1 cellular context compared by ENCODE assay signal in the genomic region with DNA sequence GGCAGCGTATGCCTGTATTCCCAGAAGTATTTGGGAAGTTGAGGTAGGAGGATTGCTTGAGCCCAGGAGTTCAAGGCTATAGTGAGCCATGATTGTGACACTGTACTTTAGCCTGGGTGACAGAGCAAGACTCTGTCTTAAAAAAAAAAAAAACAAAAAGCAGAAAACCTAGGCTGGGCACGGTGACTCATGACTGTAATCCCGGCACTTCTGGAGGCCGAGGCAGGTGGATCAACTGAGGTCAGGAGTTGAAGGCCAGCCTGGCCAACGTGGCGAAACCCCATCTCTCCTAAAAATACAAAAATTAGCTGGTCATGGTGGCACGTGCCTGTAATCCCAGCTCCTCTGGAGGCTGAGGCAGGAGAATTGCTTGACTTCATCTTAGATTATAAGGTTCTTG.
TF ChIP-seq lines count a peak whose summit lies in the region.

No MANE protein-coding gene starts in this region.

TF ChIP-seq in HepG2, 621 proteins besides CTCF, POLR2A, EP300 and RAD21 (continued from another document and continues in another):
- TF ChIP-seq GPBP1L1 (CRISPR knock-in tag; IDR thresholded peaks at IDR 0.05) = no peak
- TF ChIP-seq FOXP4 (CRISPR knock-in tag; IDR thresholded peaks at IDR 0.05) = peak; percentile 62
- TF ChIP-seq ZNF687 (CRISPR knock-in tag; IDR thresholded peaks at IDR 0.05) = peak; percentile 68
- TF ChIP-seq ARNTL (CRISPR knock-in tag; IDR thresholded peaks at IDR 0.05) = 0 out of 2 replicates have a peak, but pooled peaks have one; percentile 59
- TF ChIP-seq MAZ (IDR thresholded peaks at IDR 0.05; ENCODE audit: borderline replicate concordance, low read depth, low read length) = no peak
- TF ChIP-seq MAZ (CRISPR knock-in tag; IDR thresholded peaks at IDR 0.05; ENCODE audit: low read depth) = no peak
- TF ChIP-seq ZNF850 (CRISPR knock-in tag; conservative IDR thresholded peaks at IDR 0.05) = no peak
- TF ChIP-seq THAP9 (CRISPR knock-in tag; IDR thresholded peaks at IDR 0.05; ENCODE audit: borderline replicate concordance) = no peak
- TF ChIP-seq KLF6 (CRISPR knock-in tag; IDR thresholded peaks at IDR 0.05) = peak; percentile 52; the same call in 1 of the 2 replicates
- no peak for TF ChIP-seq NFE2L1 (CRISPR knock-in tag; IDR thresholded peaks at IDR 0.05; ENCODE audit: borderline replicate concordance)
- peak in 1 of 2 experiments; percentile 39; a peak in 1 of 4 replicates for TF ChIP-seq ATF4 (CRISPR knock-in tag; IDR thresholded peaks at IDR 0.05)
- no peak for TF ChIP-seq MED13 (CRISPR knock-in tag; IDR thresholded peaks at IDR 0.05)
- TF ChIP-seq TCF7 (IDR thresholded peaks at IDR 0.05; ENCODE audit: low read depth) = peak; percentile 25; the same call in 1 of the 2 replicates
- no peak for TF ChIP-seq SETDB1 (CRISPR knock-in tag; IDR thresholded peaks at IDR 0.05; ENCODE audit: borderline replicate concordance)
- no peak for TF ChIP-seq GPN1 (CRISPR knock-in tag; IDR thresholded peaks at IDR 0.05; ENCODE audit: borderline replicate concordance)
- peak; percentile 77 for TF ChIP-seq ZNF501 (CRISPR knock-in tag; IDR thresholded peaks at IDR 0.05)
- TF ChIP-seq HDAC2 (CRISPR knock-in tag; IDR thresholded peaks at IDR 0.05) = peak; percentile 68
- TF ChIP-seq CBX1 (IDR thresholded peaks at IDR 0.05; ENCODE audit: low read depth) = no peak
- TF ChIP-seq, protein P1, sequence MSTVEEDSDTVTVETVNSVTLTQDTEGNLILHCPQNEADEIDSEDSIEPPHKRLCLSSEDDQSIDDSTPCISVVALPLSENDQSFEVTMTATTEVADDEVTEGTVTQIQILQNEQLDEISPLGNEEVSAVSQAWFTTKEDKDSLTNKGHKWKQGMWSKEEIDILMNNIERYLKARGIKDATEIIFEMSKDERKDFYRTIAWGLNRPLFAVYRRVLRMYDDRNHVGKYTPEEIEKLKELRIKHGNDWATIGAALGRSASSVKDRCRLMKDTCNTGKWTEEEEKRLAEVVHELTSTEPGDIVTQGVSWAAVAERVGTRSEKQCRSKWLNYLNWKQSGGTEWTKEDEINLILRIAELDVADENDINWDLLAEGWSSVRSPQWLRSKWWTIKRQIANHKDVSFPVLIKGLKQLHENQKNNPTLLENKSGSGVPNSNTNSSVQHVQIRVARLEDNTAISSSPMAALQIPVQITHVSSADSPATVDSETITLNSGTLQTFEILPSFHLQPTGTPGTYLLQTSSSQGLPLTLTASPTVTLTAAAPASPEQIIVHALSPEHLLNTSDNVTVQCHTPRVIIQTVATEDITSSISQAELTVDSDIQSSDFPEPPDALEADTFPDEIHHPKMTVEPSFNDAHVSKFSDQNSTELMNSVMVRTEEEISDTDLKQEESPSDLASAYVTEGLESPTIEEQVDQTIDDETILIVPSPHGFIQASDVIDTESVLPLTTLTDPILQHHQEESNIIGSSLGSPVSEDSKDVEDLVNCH (CRISPR knock-in tag; IDR thresholded peaks at IDR 0.05) = no peak
- TF ChIP-seq, protein P2, sequence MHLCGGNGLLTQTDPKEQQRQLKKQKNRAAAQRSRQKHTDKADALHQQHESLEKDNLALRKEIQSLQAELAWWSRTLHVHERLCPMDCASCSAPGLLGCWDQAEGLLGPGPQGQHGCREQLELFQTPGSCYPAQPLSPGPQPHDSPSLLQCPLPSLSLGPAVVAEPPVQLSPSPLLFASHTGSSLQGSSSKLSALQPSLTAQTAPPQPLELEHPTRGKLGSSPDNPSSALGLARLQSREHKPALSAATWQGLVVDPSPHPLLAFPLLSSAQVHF (CRISPR knock-in tag; IDR thresholded peaks at IDR 0.05) = no peak
- TF ChIP-seq YEATS4 (CRISPR knock-in tag; IDR thresholded peaks at IDR 0.05; ENCODE audit: borderline replicate concordance) = peak; percentile 47; the same call in 1 of the 2 replicates
- 0 out of 2 replicates have a peak, but pooled peaks have one; percentile 61 for TF ChIP-seq KDM3A (CRISPR knock-in tag; IDR thresholded peaks at IDR 0.05; ENCODE audit: low read depth)
- TF ChIP-seq ZNF552 (CRISPR knock-in tag; IDR thresholded peaks at IDR 0.05; ENCODE audit: borderline replicate concordance) = no peak
- TF ChIP-seq REXO4 (CRISPR knock-in tag; IDR thresholded peaks at IDR 0.05; ENCODE audit: borderline replicate concordance) = no peak
- TF ChIP-seq ZHX1 (CRISPR knock-in tag; IDR thresholded peaks at IDR 0.05; ENCODE audit: low read depth) = no peak
- 0 out of 2 replicates have a peak, but pooled peaks have one; percentile 17 for TF ChIP-seq ZNF792 (CRISPR knock-in tag; IDR thresholded peaks at IDR 0.05)
- TF ChIP-seq NCOA5 (CRISPR knock-in tag; IDR thresholded peaks at IDR 0.05) = no peak
- TF ChIP-seq, protein P3, sequence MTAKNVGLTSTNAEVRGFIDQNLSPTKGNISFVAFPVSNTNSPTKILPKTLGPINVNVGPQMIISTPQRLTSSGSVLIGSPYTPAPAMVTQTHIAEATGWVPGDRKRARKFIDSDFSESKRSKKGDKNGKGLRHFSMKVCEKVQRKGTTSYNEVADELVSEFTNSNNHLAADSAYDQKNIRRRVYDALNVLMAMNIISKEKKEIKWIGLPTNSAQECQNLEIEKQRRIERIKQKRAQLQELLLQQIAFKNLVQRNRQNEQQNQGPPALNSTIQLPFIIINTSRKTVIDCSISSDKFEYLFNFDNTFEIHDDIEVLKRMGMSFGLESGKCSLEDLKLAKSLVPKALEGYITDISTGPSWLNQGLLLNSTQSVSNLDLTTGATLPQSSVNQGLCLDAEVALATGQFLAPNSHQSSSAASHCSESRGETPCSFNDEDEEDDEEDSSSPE (CRISPR knock-in tag; IDR thresholded peaks at IDR 0.05) = peak; percentile 48
- TF ChIP-seq TGIF2 (CRISPR knock-in tag; IDR thresholded peaks at IDR 0.05) = 0 out of 2 replicates have a peak, but pooled peaks have one; percentile 50
- TF ChIP-seq RFX5 (IDR thresholded peaks at IDR 0.05; ENCODE audit: low read depth, low read length) = peak; percentile 56; the same call in 1 of the 2 replicates
- TF ChIP-seq CBX5 (CRISPR knock-in tag; IDR thresholded peaks at IDR 0.05; ENCODE audit: borderline replicate concordance) = peak; percentile 79; the same call in 1 of the 2 replicates
- TF ChIP-seq CERS6 (CRISPR knock-in tag; IDR thresholded peaks at IDR 0.05) = no peak
- TF ChIP-seq MIXL1 (CRISPR knock-in tag; IDR thresholded peaks at IDR 0.05) = peak; percentile 19; the same call in 1 of the 2 replicates
- TF ChIP-seq HMG20A (CRISPR knock-in tag; IDR thresholded peaks at IDR 0.05; ENCODE audit: borderline replicate concordance) = peak; percentile 75; the same call in 1 of the 2 replicates
- no peak for TF ChIP-seq ADNP (CRISPR knock-in tag; IDR thresholded peaks at IDR 0.05)
- TF ChIP-seq FOXJ3 (CRISPR knock-in tag; IDR thresholded peaks at IDR 0.05; ENCODE audit: borderline replicate concordance) = no peak
- peak; percentile 26; the same call in 1 of the 2 replicates for TF ChIP-seq TBX3 (IDR thresholded peaks at IDR 0.05; ENCODE audit: borderline replicate concordance)
- TF ChIP-seq ZNF460 (CRISPR knock-in tag; IDR thresholded peaks at IDR 0.05; ENCODE audit: borderline replicate concordance) = no peak; the same call in 1 of the 2 replicates
- TF ChIP-seq SSRP1 (CRISPR knock-in tag; IDR thresholded peaks at IDR 0.05) = no peak
